7 cellular contexts compared by ENCODE assay signal in the genomic region with DNA sequence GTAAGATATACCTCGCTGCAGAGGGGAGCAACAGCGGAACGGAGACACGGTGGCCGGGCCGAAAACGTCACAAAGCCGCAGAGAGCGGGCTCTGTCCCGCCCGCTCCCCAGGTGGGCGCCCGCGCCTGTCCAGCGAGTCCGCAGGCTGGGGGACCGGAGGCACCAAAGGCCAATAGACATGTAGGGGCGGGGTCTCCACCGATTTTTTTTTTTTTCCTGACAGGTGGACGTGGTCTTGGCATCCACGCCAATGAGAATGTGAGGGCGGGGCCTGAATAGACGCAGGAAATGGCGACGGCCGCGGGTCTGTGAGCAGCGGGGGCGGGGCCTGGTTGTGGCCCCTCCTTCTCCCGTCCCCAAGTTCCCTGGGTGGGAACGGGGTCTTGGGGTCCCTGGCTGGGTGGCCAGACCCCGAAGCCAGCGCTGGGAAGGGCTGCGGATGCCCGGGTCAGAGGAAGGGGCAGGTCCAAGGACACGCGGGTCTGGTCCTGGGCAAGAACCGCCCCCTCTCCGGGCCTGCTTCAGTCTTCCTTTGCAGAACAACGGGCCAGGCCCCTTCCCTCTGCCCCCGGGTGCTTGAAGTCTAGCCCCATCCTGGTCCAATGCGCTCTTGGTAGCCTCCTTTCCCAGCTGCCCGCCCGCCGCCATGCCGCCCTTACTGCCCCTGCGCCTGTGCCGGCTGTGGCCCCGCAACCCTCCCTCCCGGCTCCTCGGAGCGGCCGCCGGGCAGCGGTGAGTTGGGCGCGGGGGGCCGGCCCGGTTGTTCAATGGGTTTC. TPM values are rescaled to one million over a fixed set of nuclear protein-coding genes. Genes with fewer than 3 reads are reported as not detected.
DNase-seq lines count a peak whose midpoint lies in the region; ATAC-seq, FAIRE-seq and TF ChIP-seq lines count a peak whose summit lies in the region.

A gene with protein sequence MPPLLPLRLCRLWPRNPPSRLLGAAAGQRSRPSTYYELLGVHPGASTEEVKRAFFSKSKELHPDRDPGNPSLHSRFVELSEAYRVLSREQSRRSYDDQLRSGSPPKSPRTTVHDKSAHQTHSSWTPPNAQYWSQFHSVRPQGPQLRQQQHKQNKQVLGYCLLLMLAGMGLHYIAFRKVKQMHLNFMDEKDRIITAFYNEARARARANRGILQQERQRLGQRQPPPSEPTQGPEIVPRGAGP (plus strand): TSS at position 340 of the 776 bp plus-strand sequence. CDS start 307 bp downstream, at position 647.

- H3K79me2 ChIP-seq in keratinocyte (ENCODE audit: control insufficient read depth, insufficient read depth, low read length), result peaks cover 17% of the 10 kb centered on the region

- no peaks in the 10 kb centered on the region for H3K27me3 ChIP-seq in keratinocyte (ENCODE audit: control insufficient read depth, extremely low read depth, insufficient read depth, low read length)

- peak within 1 kb of the TSS; percentile 83 for H2AFZ ChIP-seq in keratinocyte (ENCODE audit: control insufficient read depth, low read length)

- H3K9ac ChIP-seq in keratinocyte (ENCODE audit: control insufficient read depth, extremely low read depth, insufficient read depth, low read length), result peak within 1 kb of the TSS; percentile 88

- no peaks in the 10 kb centered on the region for H4K20me1 ChIP-seq in keratinocyte (ENCODE audit: control insufficient read depth, extremely low read depth, insufficient read depth, low read length)

- TF ChIP-seq CTCF in keratinocyte (optimal IDR thresholded peaks at IDR 0.05 in 1 of 3, IDR thresholded peaks at IDR 0.05 in 1 of 3, conservative IDR thresholded peaks at IDR 0.05 in 1 of 3; ENCODE audit: extremely low read depth in 1 of 3, insufficient read depth in 2 of 3, low read length in 3 of 3), result no peak

- dilution Hi-C loops in keratinocyte (cut with MboI; ENCODE audit: extremely low pct_ligation_motif_present, low sequenced_read_pairs), result no loop called here

- peak within 1 kb of the TSS; percentile 78 for H3K4me2 ChIP-seq in keratinocyte (ENCODE audit: control insufficient read depth, extremely low read depth, insufficient read depth, low read depth, low read length)

- peaks cover 50% of the 10 kb centered on the region for H3K4me1 ChIP-seq in keratinocyte (ENCODE audit: control insufficient read depth, extremely low read depth, insufficient read depth, low read length)

- peak within 1 kb of the TSS; percentile 48 to 81 (median 66) for H3K4me3 ChIP-seq in keratinocyte (ENCODE audit: control insufficient read depth in 2 of 3, extremely low read depth in 1 of 3, insufficient read depth in 2 of 3, low read depth in 1 of 3, low read length in 3 of 3)

- no peak for FAIRE-seq in keratinocyte (lab: Jason Lieb, UNC)

- ATAC-seq in GM18511 (IDR thresholded peaks at IDR 0.05; ENCODE audit: unreplicated experiment), result peak; percentile 46
- ATAC-seq in HG03097 (IDR thresholded peaks at IDR 0.05; ENCODE audit: low FRiP score, unreplicated experiment), result peak; percentile 38

- no peaks in the 10 kb centered on the region for H3K9me3 ChIP-seq in keratinocyte (ENCODE audit: control insufficient read depth, low read depth, low read length)

- H3K36me3 ChIP-seq in keratinocyte (ENCODE audit: control insufficient read depth in 2 of 2, extremely low read depth in 1 of 2, insufficient read depth in 2 of 2, low read length in 2 of 2), result peaks cover 3% of the 10 kb centered on the region in 2 experiments

- H3K27ac ChIP-seq in keratinocyte (ENCODE audit: control insufficient read depth, insufficient read depth, low read length), result peak within 1 kb of the TSS; percentile 70

- peak; percentile 86 for DNase-seq in NCI-H226
- DNase-seq in activated CD4-positive, alpha-beta T cell treated with anti-CD3 and anti-CD28 coated beads for 1 hour, result peak; percentile 75
- DNase-seq in cerebellar cortex (ENCODE audit: low spot score), result peak; percentile 98
- no peak for DNase-seq in keratinocyte (ENCODE audit: low read depth, low spot score)
- peak; percentile 85 for DNase-seq in stimulated activated CD4-positive, alpha-beta T cell treated with anti-CD3 and anti-CD28 coated beads, Interleukin-12 subunit alpha, Interleukin-12 subunit beta, amount 100 ng/mL, for 4 hours

- peaks cover 2% of the 10 kb centered on the region for H3K9me1 ChIP-seq in keratinocyte (ENCODE audit: control insufficient read depth, extremely low read depth, insufficient read depth, low read length)

RNA-seq across cellular contexts. Expression of the gene that starts here (rescaled TPM):
- 10.1 to 24.7 TPM (median 12.2 TPM) in 3 replicates for polyA plus RNA-seq in keratinocyte
- polyA plus RNA-seq in keratinocyte (2011; ENCODE audit: low read depth), result 9.3 TPM
- polyA plus RNA-seq in keratinocyte (2011; cell fraction: cytosol; rRNA removed), result 9.2 and 17.4 TPM in 2 replicates
- polyA plus RNA-seq in keratinocyte (2011; cell fraction: nucleus; rRNA removed), result 18.2 and 23.5 TPM in 2 replicates
- 14.5 and 34.1 TPM in 2 replicates for polyA plus RNA-seq in keratinocyte (2012; ENCODE audit: low replicate concordance)
- 8.9 to 21.3 TPM (median 12.1 TPM) in 3 replicates for polyA minus RNA-seq in keratinocyte
- 17.5 TPM for polyA minus RNA-seq in keratinocyte (2011; cell fraction: cytosol; rRNA and poly(A)+ RNA removed)
- 3.3 and 6.4 TPM in 2 replicates for polyA minus RNA-seq in keratinocyte (2011; cell fraction: nucleus; rRNA and poly(A)+ RNA removed)
